ENCODE assay signal across 26 cellular contexts in the genomic region with DNA sequence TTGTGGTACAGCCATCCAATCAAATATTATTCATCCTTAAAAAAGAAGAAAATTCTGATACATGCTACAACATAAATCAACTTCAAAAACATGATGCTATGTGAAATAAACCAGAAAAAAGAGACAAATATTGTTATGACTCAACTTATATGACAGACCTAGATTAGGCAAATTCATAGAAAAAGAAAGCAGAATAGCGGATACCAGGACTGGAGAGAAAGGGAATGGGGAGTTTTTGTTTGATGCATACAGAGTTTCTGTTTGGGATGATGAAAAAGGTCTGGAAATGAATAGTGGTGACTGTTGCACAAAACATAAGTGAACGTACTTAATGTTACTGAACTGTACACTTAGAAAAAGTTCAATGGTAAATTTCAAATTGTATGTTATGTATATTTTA.
DNase-seq lines count a peak whose midpoint lies in the region; ATAC-seq and TF ChIP-seq lines count a peak whose summit lies in the region.
"Had no signal": no experiment of that assay in that cellular context is flagged by ENCODE, and none has a peak within 500 bp of the region (broad histone marks: within the 10 kb centered on the region; RNA-seq: fewer than 3 reads in every experiment).

No MANE protein-coding gene starts in this region.

- H3K4me3 ChIP-seq in CD8-positive, alpha-beta T cell (ENCODE audit: low read depth, low read length): no peak overlapping the region
- H3K4me3 ChIP-seq in vagina: no peak overlapping the region
- H3K4me3 ChIP-seq: body of pancreas, HAP-1, lower lobe of right lung, mucosa of descending colon, psoas muscle had no signal

- no peaks in the 10 kb centered on the region for H3K36me3 Mint-ChIP-seq in activated CD4-positive, alpha-beta memory T cell treated with anti-CD3 and anti-CD28 coated beads for 36 hours
- H3K36me3 Mint-ChIP-seq in activated CD4-positive, alpha-beta memory T cell treated with anti-CD3 and anti-CD28 coated beads, Interleukin-2, amount 10 ng/mL, durations not matched to agents 7 days and 5 days (ENCODE audit: low read depth): no peaks in the 10 kb centered on the region
- H3K36me3 Mint-ChIP-seq in CD8-positive, alpha-beta T cell: no peaks in the 10 kb centered on the region

- H3K27ac ChIP-seq in CD8-positive, alpha-beta T cell (ENCODE audit: low read depth, low read length): no peak overlapping the region
- peak overlapping the region; percentile 49 for H3K27ac ChIP-seq in KOPT-K1 (ENCODE audit: low read depth, low read length, poor library complexity, severe bottlenecking)
- no peak overlapping the region for H3K27ac ChIP-seq in vagina
- H3K27ac ChIP-seq: body of pancreas, lower lobe of right lung, psoas muscle had no signal

- no peaks in the 10 kb centered on the region for H3K9me3 ChIP-seq in CD8-positive, alpha-beta T cell (ENCODE audit: low read length)
- H3K9me3 ChIP-seq in KOPT-K1 (ENCODE audit: insufficient read depth, low read length, poor library complexity, severe bottlenecking) (no peaks in the 10 kb centered on the region), vagina (no peaks in the 10 kb centered on the region)
- H3K9me3 ChIP-seq: body of pancreas, Caco-2, HAP-1, lower lobe of right lung, mucosa of descending colon, psoas muscle had no signal

- no peak for DNase-seq in activated CD4-positive, alpha-beta memory T cell treated with anti-CD3 and anti-CD28 coated beads for 36 hours
- no peak for DNase-seq in activated CD4-positive, alpha-beta memory T cell treated with anti-CD3 and anti-CD28 coated beads, Interleukin-2, amount 10 ng/mL, durations not matched to agents 7 days and 5 days
- no peak for DNase-seq in CD8-positive, alpha-beta T cell
- DNase-seq in globus pallidus (ENCODE audit: low spot score) (peak; percentile 45), vagina (ENCODE audit: extremely low spot score in 2 of 2) (no peak), omental fat pad (ENCODE audit: low spot score) (no peak)
- no peak for DNase-seq in stimulated activated CD4-positive, alpha-beta T cell treated with anti-CD3 and anti-CD28 coated beads, Interleukin-15, amount 100 ng/mL, for 24 hours
- DNase-seq: activated naive CD8-positive, alpha-beta T cell treated with anti-CD3 and anti-CD28 coated beads, Interleukin-2, amount 10 ng/mL, durations not matched to agents 7 days and 5 days; AML-193; body of pancreas; Caco-2; DMS79; GF-D8; glutamatergic neuron; lower lobe of right lung; NCI-H1092; NCI-H187 treated with DMSO at 0.1 percent for 48 hours; NCI-H526 treated with DMSO at 0.1 percent for 48 hours; psoas muscle; RPMI8226; stimulated activated CD8-positive, alpha-beta memory T cell treated with anti-CD3 and anti-CD28 coated beads, Interleukin-4, amount 100 ng/mL, for 48 hours had no signal

- no peaks in the 10 kb centered on the region for H3K4me1 ChIP-seq in CD8-positive, alpha-beta T cell (ENCODE audit: insufficient read depth, low read length)
- H3K4me1 ChIP-seq in vagina: peaks cover 8% of the 10 kb centered on the region
- H3K4me1 ChIP-seq: HAP-1 had no signal

- no peak for TF ChIP-seq CTCF in CD8-positive, alpha-beta T cell (IDR thresholded peaks at IDR 0.05)
- TF ChIP-seq CTCF in vagina (IDR thresholded peaks at IDR 0.05): no peak
- TF ChIP-seq CTCF in omental fat pad (IDR thresholded peaks at IDR 0.05): no peak

- no peaks in the 10 kb centered on the region for H3K9me3 Mint-ChIP-seq in activated CD4-positive, alpha-beta memory T cell treated with anti-CD3 and anti-CD28 coated beads for 36 hours
- no peaks in the 10 kb centered on the region for H3K9me3 Mint-ChIP-seq in activated CD4-positive, alpha-beta memory T cell treated with anti-CD3 and anti-CD28 coated beads, Interleukin-2, amount 10 ng/mL, durations not matched to agents 7 days and 5 days
- H3K9me3 Mint-ChIP-seq in CD8-positive, alpha-beta T cell: no peaks in the 10 kb centered on the region
- H3K9me3 Mint-ChIP-seq: activated CD4-positive, alpha-beta T cell treated with anti-CD3 and anti-CD28 coated beads, Interleukin-2, amount 10 ng/mL, durations not matched to agents 7 days and 5 days; activated naive CD8-positive, alpha-beta T cell treated with anti-CD3 and anti-CD28 coated beads, Interleukin-2, amount 10 ng/mL, durations not matched to agents 7 days and 5 days had no signal

- no peak for TF ChIP-seq POLR2A in vagina (IDR thresholded peaks at IDR 0.05)

- no peaks in the 10 kb centered on the region for H3K27me3 Mint-ChIP-seq in activated CD4-positive, alpha-beta memory T cell treated with anti-CD3 and anti-CD28 coated beads for 36 hours
- H3K27me3 Mint-ChIP-seq in activated CD4-positive, alpha-beta memory T cell treated with anti-CD3 and anti-CD28 coated beads, Interleukin-2, amount 10 ng/mL, durations not matched to agents 7 days and 5 days: no peaks in the 10 kb centered on the region
- H3K27me3 Mint-ChIP-seq in CD8-positive, alpha-beta T cell (ENCODE audit: low read depth): no peaks in the 10 kb centered on the region
- H3K27me3 Mint-ChIP-seq: activated CD4-positive, alpha-beta T cell treated with anti-CD3 and anti-CD28 coated beads, Interleukin-2, amount 10 ng/mL, durations not matched to agents 7 days and 5 days; activated naive CD8-positive, alpha-beta T cell treated with anti-CD3 and anti-CD28 coated beads, Interleukin-2, amount 10 ng/mL, durations not matched to agents 7 days and 5 days had no signal

- intact Hi-C loops in activated CD4-positive, alpha-beta memory T cell treated with anti-CD3 and anti-CD28 coated beads for 36 hours (cut with micrococcal nuclease): loop anchor here (1.0 kb wide), 3 partner anchors 8 to 39 kb away; no protein-coding TSS in a partner anchor
- intact Hi-C loops in CD8-positive, alpha-beta T cell (cut with DNase I, micrococcal nuclease): no loop called here
- intact Hi-C loops in vagina (cut with DNase I): no loop called here

- CTCF ChIA-PET in activated CD4-positive, alpha-beta memory T cell treated with anti-CD3 and anti-CD28 coated beads for 36 hours (lab: Charles Lee): no interaction called here
- CTCF ChIA-PET in activated CD4-positive, alpha-beta memory T cell treated with anti-CD3 and anti-CD28 coated beads, Interleukin-2, amount 10 ng/mL, durations not matched to agents 7 days and 5 days (lab: Charles Lee): no interaction called here
- CTCF ChIA-PET in CD8-positive, alpha-beta T cell (lab: Charles Lee): interaction anchor here (0.7 kb wide), 1 partner anchor 11 kb away, joined by 3 read pairs; no protein-coding TSS in a partner anchor

- ATAC-seq in CD8-positive, alpha-beta T cell: no peak
- no peak for ATAC-seq in omental fat pad (ENCODE audit: low FRiP score)
- ATAC-seq: body of pancreas, HepG2, lower lobe of right lung, psoas muscle had no signal

- no peaks in the 10 kb centered on the region for H3K36me3 ChIP-seq in CD8-positive, alpha-beta T cell (ENCODE audit: insufficient read depth, low read length)
- H3K36me3 ChIP-seq in KOPT-K1 (ENCODE audit: insufficient read depth, low read length): no peaks in the 10 kb centered on the region
- no peaks in the 10 kb centered on the region for H3K36me3 ChIP-seq in vagina
- H3K36me3 ChIP-seq: HAP-1, lower lobe of right lung had no signal

- peak overlapping the region; percentile 10 for H3K4me3 Mint-ChIP-seq in activated CD4-positive, alpha-beta memory T cell treated with anti-CD3 and anti-CD28 coated beads for 36 hours
- no peak overlapping the region for H3K4me3 Mint-ChIP-seq in activated CD4-positive, alpha-beta memory T cell treated with anti-CD3 and anti-CD28 coated beads, Interleukin-2, amount 10 ng/mL, durations not matched to agents 7 days and 5 days
- no peak overlapping the region for H3K4me3 Mint-ChIP-seq in CD8-positive, alpha-beta T cell
- H3K4me3 Mint-ChIP-seq: activated CD4-positive, alpha-beta T cell treated with anti-CD3 and anti-CD28 coated beads, Interleukin-2, amount 10 ng/mL, durations not matched to agents 7 days and 5 days had no signal

- POLR2A ChIA-PET in activated CD4-positive, alpha-beta memory T cell treated with anti-CD3 and anti-CD28 coated beads for 36 hours (lab: Charles Lee): no interaction called here
- POLR2A ChIA-PET in activated CD4-positive, alpha-beta memory T cell treated with anti-CD3 and anti-CD28 coated beads, Interleukin-2, amount 10 ng/mL, durations not matched to agents 7 days and 5 days (lab: Charles Lee): no interaction called here
- POLR2A ChIA-PET in CD8-positive, alpha-beta T cell (lab: Charles Lee): no interaction called here

- H3K27me3 ChIP-seq in CD8-positive, alpha-beta T cell (ENCODE audit: insufficient read depth, low read length): no peaks in the 10 kb centered on the region
- H3K27me3 ChIP-seq in vagina: no peaks in the 10 kb centered on the region
- H3K27me3 ChIP-seq: body of pancreas had no signal

- peak overlapping the region; percentile 66 for H3K27ac Mint-ChIP-seq in activated CD4-positive, alpha-beta memory T cell treated with anti-CD3 and anti-CD28 coated beads for 36 hours
- no peak overlapping the region for H3K27ac Mint-ChIP-seq in activated CD4-positive, alpha-beta memory T cell treated with anti-CD3 and anti-CD28 coated beads, Interleukin-2, amount 10 ng/mL, durations not matched to agents 7 days and 5 days
- peak overlapping the region; percentile 68 for H3K27ac Mint-ChIP-seq in CD8-positive, alpha-beta T cell
- H3K27ac Mint-ChIP-seq: activated CD4-positive, alpha-beta T cell treated with anti-CD3 and anti-CD28 coated beads, Interleukin-2, amount 10 ng/mL, durations not matched to agents 7 days and 5 days; activated naive CD8-positive, alpha-beta T cell treated with anti-CD3 and anti-CD28 coated beads, Interleukin-2, amount 10 ng/mL, durations not matched to agents 7 days and 5 days had no signal

- peaks cover 50% of the 10 kb centered on the region for H3K4me1 Mint-ChIP-seq in activated CD4-positive, alpha-beta memory T cell treated with anti-CD3 and anti-CD28 coated beads for 36 hours (ENCODE audit: low read depth)
- H3K4me1 Mint-ChIP-seq in activated CD4-positive, alpha-beta memory T cell treated with anti-CD3 and anti-CD28 coated beads, Interleukin-2, amount 10 ng/mL, durations not matched to agents 7 days and 5 days: peaks cover 22% of the 10 kb centered on the region
- peaks cover 51% of the 10 kb centered on the region for H3K4me1 Mint-ChIP-seq in CD8-positive, alpha-beta T cell (ENCODE audit: low read depth)
